ENCODE assay signal across 29 cellular contexts in genomic region chr11:8286886-8287285, GRCh38. TPM values are rescaled to one million over a fixed set of nuclear protein-coding genes. Genes with fewer than 3 reads are reported as not detected.
"Had no signal": no experiment of that assay in that cellular context is flagged by ENCODE, and none has a peak within 500 bp of the region (broad histone marks: within the 10 kb centered on the region; RNA-seq: fewer than 3 reads in every experiment).

No MANE protein-coding gene starts in this region.

- H3K4me1 Mint-ChIP-seq: activated naive CD8-positive, alpha-beta T cell treated with anti-CD3 and anti-CD28 coated beads, Interleukin-2, amount 10 ng/mL, durations not matched to agents 7 days and 5 days had no signal

- DNase-seq: activated CD4-positive, alpha-beta T cell treated with anti-CD3 and anti-CD28 coated beads for 48 hours; activated CD4-positive, alpha-beta T cell treated with anti-CD3 and anti-CD28 coated beads, Interleukin-2, amount 50 U/mL, for 4 hours; activated CD4-positive, CD25-positive, alpha-beta regulatory T cell treated with anti-CD3 and anti-CD28 coated beads, Interleukin-2, amount 50 U/mL, for 72 hours; activated CD8-positive, alpha-beta T cell treated with anti-CD3 and anti-CD28 coated beads, Interleukin-2, amount 10 ng/mL, durations not matched to agents 7 days and 5 days; activated gamma-delta T cell treated with Interleukin-2 at 50 U/mL for 16 hours; activated naive CD4-positive, alpha-beta T cell treated with anti-CD3 and anti-CD28 coated beads, Interleukin-2, amount 50 U/mL, for 16 hours; activated naive CD8-positive, alpha-beta T cell treated with anti-CD3 and anti-CD28 coated beads, Interleukin-2, amount 10 ng/mL, durations not matched to agents 7 days and 5 days; activated T-cell treated with anti-CD3 and anti-CD28 coated beads, Interleukin-2, amount 50 U/mL, for 72 hours; anterior cingulate cortex; caudate nucleus; MG63; MV-4-11; NCI-H1092 treated with DMSO at 0.1 percent for 48 hours; NCI-H1417 treated with DMSO at 0.1 percent for 48 hours; NCI-H1694; NCI-H2029; NCI-H345; NCI-H510A; NCI-H526 treated with DMSO at 0.1 percent for 48 hours; SHP77; SW 1271 had no signal

- H3K36me3 Mint-ChIP-seq: activated naive CD8-positive, alpha-beta T cell treated with anti-CD3 and anti-CD28 coated beads, Interleukin-2, amount 10 ng/mL, durations not matched to agents 7 days and 5 days; WTC11 had no signal

- H3K27me3 ChIP-seq: adrenal gland, breast epithelium, MG63, SJSA1 had no signal

- H3K4me3 ChIP-seq: adrenal gland, breast epithelium, MG63, SJSA1 had no signal

- H3K4me1 ChIP-seq: breast epithelium, SJSA1 had no signal

- H3K27ac ChIP-seq: adrenal gland, breast epithelium, SJSA1 had no signal

- H3K9me3 Mint-ChIP-seq: activated naive CD8-positive, alpha-beta T cell treated with anti-CD3 and anti-CD28 coated beads, Interleukin-2, amount 10 ng/mL, durations not matched to agents 7 days and 5 days; activated T-cell treated with anti-CD3 and anti-CD28 coated beads, Interleukin-2, amount 50 U/mL, for 72 hours; activated T-helper 2 cell treated with anti-CD3 and anti-CD28 coated beads, Interferon-gamma antibody, Interleukin-2, Interleukin-4, amounts not matched to agents 10 μg/mL and 5 μg/mL and 100 μg/mL, durations not matched to agents 14 hours and 24 hours and 36 hours; T-helper 1 cell treated with Interleukin-12 subunit alpha and Interleukin-12 subunit beta and Interleukin-4 antibody, amounts not matched to agents 30 μg/mL and 1 μg/mL, for 36 hours; WTC11 had no signal

- H3K27ac Mint-ChIP-seq: activated CD8-positive, alpha-beta T cell treated with anti-CD3 and anti-CD28 coated beads, Interleukin-2, amount 10 ng/mL, durations not matched to agents 7 days and 5 days; activated naive CD8-positive, alpha-beta T cell treated with anti-CD3 and anti-CD28 coated beads, Interleukin-2, amount 10 ng/mL, durations not matched to agents 7 days and 5 days; activated T-cell treated with anti-CD3 and anti-CD28 coated beads, Interleukin-2, amount 50 U/mL, for 72 hours; activated T-helper 2 cell treated with anti-CD3 and anti-CD28 coated beads, Interferon-gamma antibody, Interleukin-2, Interleukin-4, amounts not matched to agents 10 μg/mL and 5 μg/mL and 100 μg/mL, durations not matched to agents 14 hours and 24 hours and 36 hours; T-helper 1 cell treated with Interleukin-12 subunit alpha and Interleukin-12 subunit beta and Interleukin-4 antibody, amounts not matched to agents 30 μg/mL and 1 μg/mL, for 36 hours; WTC11 had no signal

- ATAC-seq: activated CD8-positive, alpha-beta T cell treated with anti-CD3 and anti-CD28 coated beads, Interleukin-2, amount 10 ng/mL, durations not matched to agents 7 days and 5 days; activated T-cell treated with anti-CD3 and anti-CD28 coated beads, Interleukin-2, amount 50 U/mL, for 72 hours; SK-N-SH treated with all-trans-retinoic acid at 6 μM for 48 hours; WTC11 had no signal

- H3K4me3 Mint-ChIP-seq: activated CD8-positive, alpha-beta T cell treated with anti-CD3 and anti-CD28 coated beads, Interleukin-2, amount 10 ng/mL, durations not matched to agents 7 days and 5 days; activated naive CD8-positive, alpha-beta T cell treated with anti-CD3 and anti-CD28 coated beads, Interleukin-2, amount 10 ng/mL, durations not matched to agents 7 days and 5 days; activated T-cell treated with anti-CD3 and anti-CD28 coated beads, Interleukin-2, amount 50 U/mL, for 72 hours; T-helper 1 cell treated with Interleukin-12 subunit alpha and Interleukin-12 subunit beta and Interleukin-4 antibody, amounts not matched to agents 30 μg/mL and 1 μg/mL, for 36 hours; WTC11 had no signal

- H3K9me3 ChIP-seq: adrenal gland, breast epithelium, MG63, SJSA1 had no signal

- H3K36me3 ChIP-seq: adrenal gland, breast epithelium, MG63, SJSA1 had no signal

- FAIRE-seq: RCC 7860 had no signal

RNA-seq across cellular contexts. Expression of gene LMO1, which starts 23.2 kb away (rescaled TPM):
- total RNA-seq: activated CD8-positive, alpha-beta T cell treated with anti-CD3 and anti-CD28 coated beads, Interleukin-2, amount 10 ng/mL, durations not matched to agents 7 days and 5 days; activated naive CD8-positive, alpha-beta T cell treated with anti-CD3 and anti-CD28 coated beads, Interleukin-2, amount 10 ng/mL, durations not matched to agents 7 days and 5 days; activated T-helper 2 cell treated with anti-CD3 and anti-CD28 coated beads, Interferon-gamma antibody, Interleukin-2, Interleukin-4, amounts not matched to agents 10 μg/mL and 5 μg/mL and 100 μg/mL, durations not matched to agents 14 hours and 24 hours and 36 hours; breast epithelium; SJSA1 had no signal
